ENCODE assay signal across 1 cellular context in genomic region chr11:76837696-76838421, GRCh38.
TF ChIP-seq lines count a peak whose summit lies in the region.

No MANE protein-coding gene starts in this region.

TF ChIP-seq in H1, 55 proteins besides CTCF, POLR2A, EP300 and RAD21:
- TF ChIP-seq NANOG (IDR thresholded peaks at IDR 0.05; ENCODE audit: insufficient read depth, low read depth, low read length, poor library complexity, severe bottlenecking) = no peak
- TF ChIP-seq KDM4A (IDR thresholded peaks at IDR 0.05; ENCODE audit: low read depth, low read length, severe bottlenecking) = no peak
- TF ChIP-seq HDAC2 (IDR thresholded peaks at IDR 0.05; ENCODE audit: borderline replicate concordance in 1 of 2, low read depth in 2 of 2, low read length in 2 of 2) = no peak
- no peak for TF ChIP-seq MAFK (IDR thresholded peaks at IDR 0.05; ENCODE audit: low read depth, low read length)
- TF ChIP-seq, protein P1, sequence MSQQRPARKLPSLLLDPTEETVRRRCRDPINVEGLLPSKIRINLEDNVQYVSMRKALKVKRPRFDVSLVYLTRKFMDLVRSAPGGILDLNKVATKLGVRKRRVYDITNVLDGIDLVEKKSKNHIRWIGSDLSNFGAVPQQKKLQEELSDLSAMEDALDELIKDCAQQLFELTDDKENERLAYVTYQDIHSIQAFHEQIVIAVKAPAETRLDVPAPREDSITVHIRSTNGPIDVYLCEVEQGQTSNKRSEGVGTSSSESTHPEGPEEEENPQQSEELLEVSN (IDR thresholded peaks at IDR 0.05) = no peak
- no peak for TF ChIP-seq TEAD4 (IDR thresholded peaks at IDR 0.05; ENCODE audit: low read depth, low read length)
- TF ChIP-seq, protein P2, sequence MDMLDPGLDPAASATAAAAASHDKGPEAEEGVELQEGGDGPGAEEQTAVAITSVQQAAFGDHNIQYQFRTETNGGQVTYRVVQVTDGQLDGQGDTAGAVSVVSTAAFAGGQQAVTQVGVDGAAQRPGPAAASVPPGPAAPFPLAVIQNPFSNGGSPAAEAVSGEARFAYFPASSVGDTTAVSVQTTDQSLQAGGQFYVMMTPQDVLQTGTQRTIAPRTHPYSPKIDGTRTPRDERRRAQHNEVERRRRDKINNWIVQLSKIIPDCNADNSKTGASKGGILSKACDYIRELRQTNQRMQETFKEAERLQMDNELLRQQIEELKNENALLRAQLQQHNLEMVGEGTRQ (IDR thresholded peaks at IDR 0.05; ENCODE audit: low read length) = no peak
- TF ChIP-seq TBP (IDR thresholded peaks at IDR 0.05; ENCODE audit: low read depth, low read length) = no peak
- TF ChIP-seq POLR2AphosphoS5 (IDR thresholded peaks at IDR 0.05; ENCODE audit: low read depth, low read length) = no peak
